2 cellular contexts compared by ENCODE assay signal in the genomic region with DNA sequence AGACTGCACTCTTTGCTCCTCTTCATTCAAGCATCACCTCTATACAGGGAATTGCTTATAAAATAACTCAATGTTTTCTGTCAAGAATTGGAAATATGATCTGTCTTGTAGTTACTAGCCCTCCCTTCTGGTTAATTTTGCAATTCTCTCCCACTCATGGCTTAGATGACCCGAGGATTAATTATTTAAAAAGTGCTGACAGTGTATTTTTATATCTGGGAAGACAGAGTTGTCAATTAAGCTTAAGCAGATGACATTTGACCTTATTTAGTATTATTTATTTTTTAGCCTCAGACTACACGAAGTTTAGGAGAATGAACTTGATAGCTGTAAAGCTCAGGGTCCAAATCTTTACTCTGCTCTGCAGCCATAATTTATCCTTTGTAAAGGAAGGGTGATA.
A peak's percentile ranks its signal among the peaks of the same experiment; 100 is the strongest.
TF ChIP-seq lines count a peak whose summit lies in the region.

No MANE protein-coding gene starts in this region.

TF ChIP-seq in HepG2, 621 proteins besides CTCF, POLR2A, EP300 and RAD21:
- TF ChIP-seq ATF1 (CRISPR knock-in tag; IDR thresholded peaks at IDR 0.05) (no peak), MAFK (conservative IDR thresholded peaks at IDR 0.05 in 1 of 2, IDR thresholded peaks at IDR 0.05 in 1 of 2; ENCODE audit: low read length in 2 of 2) (peak; percentile 90 to 96), YY1 (IDR thresholded peaks at IDR 0.05; ENCODE audit: insufficient read depth, insufficient replicate concordance, low read depth, low read length) (no peak), MAFF (IDR thresholded peaks at IDR 0.05; ENCODE audit: low read depth, low read length) (peak; percentile 91), NFE2L1 (CRISPR knock-in tag; IDR thresholded peaks at IDR 0.05; ENCODE audit: borderline replicate concordance) (no peak), NR3C1 (CRISPR knock-in tag; IDR thresholded peaks at IDR 0.05) (no peak), HHEX (CRISPR knock-in tag; IDR thresholded peaks at IDR 0.05) (no peak)
- TF ChIP-seq, protein P1, sequence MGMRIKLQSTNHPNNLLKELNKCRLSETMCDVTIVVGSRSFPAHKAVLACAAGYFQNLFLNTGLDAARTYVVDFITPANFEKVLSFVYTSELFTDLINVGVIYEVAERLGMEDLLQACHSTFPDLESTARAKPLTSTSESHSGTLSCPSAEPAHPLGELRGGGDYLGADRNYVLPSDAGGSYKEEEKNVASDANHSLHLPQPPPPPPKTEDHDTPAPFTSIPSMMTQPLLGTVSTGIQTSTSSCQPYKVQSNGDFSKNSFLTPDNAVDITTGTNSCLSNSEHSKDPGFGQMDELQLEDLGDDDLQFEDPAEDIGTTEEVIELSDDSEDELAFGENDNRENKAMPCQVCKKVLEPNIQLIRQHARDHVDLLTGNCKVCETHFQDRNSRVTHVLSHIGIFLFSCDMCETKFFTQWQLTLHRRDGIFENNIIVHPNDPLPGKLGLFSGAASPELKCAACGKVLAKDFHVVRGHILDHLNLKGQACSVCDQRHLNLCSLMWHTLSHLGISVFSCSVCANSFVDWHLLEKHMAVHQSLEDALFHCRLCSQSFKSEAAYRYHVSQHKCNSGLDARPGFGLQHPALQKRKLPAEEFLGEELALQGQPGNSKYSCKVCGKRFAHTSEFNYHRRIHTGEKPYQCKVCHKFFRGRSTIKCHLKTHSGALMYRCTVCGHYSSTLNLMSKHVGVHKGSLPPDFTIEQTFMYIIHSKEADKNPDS (CRISPR knock-in tag; IDR thresholded peaks at IDR 0.05), result no peak

TF ChIP-seq in H1, 55 proteins besides CTCF, POLR2A, EP300 and RAD21:
- peak; percentile 86 for TF ChIP-seq MAFK (IDR thresholded peaks at IDR 0.05; ENCODE audit: low read depth, low read length)
- no peak for TF ChIP-seq SUZ12 (IDR thresholded peaks at IDR 0.05; ENCODE audit: low read length)
